Comparison of ENCODE assay signal across 8 cellular contexts in genomic region chr16:77599793-77600415, GRCh38.
A peak's percentile ranks its signal among the peaks of the same experiment; 100 is the strongest.
DNase-seq lines count a peak whose midpoint lies in the region; ATAC-seq and TF ChIP-seq lines count a peak whose summit lies in the region.

No MANE protein-coding gene starts in this region.

- CTCF ChIA-PET in Calu3 (lab: Charles Lee): no interaction called here

- H3K27ac ChIP-seq in breast epithelium: no peak overlapping the region

- no peaks in the 10 kb centered on the region for H3K9me3 Mint-ChIP-seq in Calu3 (ENCODE audit: low read depth, unreplicated experiment)
- H3K9me3 Mint-ChIP-seq in neural crest cell: peaks cover 4% of the 10 kb centered on the region

- H3K4me3 Mint-ChIP-seq in Calu3 (ENCODE audit: low read depth, unreplicated experiment) (no peak overlapping the region), neural crest cell (no peak overlapping the region)

- no peaks in the 10 kb centered on the region for H3K4me1 Mint-ChIP-seq in Calu3 (ENCODE audit: low read depth, unreplicated experiment)
- no peaks in the 10 kb centered on the region for H3K4me1 Mint-ChIP-seq in neural crest cell

- peaks cover 6 to 12% of the 10 kb centered on the region in 2 donors for H3K9me3 ChIP-seq in breast epithelium

- ATAC-seq in GM19467 (IDR thresholded peaks at IDR 0.05; ENCODE audit: unreplicated experiment): peak; percentile 64

- H3K27me3 Mint-ChIP-seq in Calu3 (ENCODE audit: unreplicated experiment): peaks cover 67% of the 10 kb centered on the region
- H3K27me3 Mint-ChIP-seq in neural crest cell (ENCODE audit: low read depth): peaks cover 4% of the 10 kb centered on the region

- no peak overlapping the region for H3K4me3 ChIP-seq in breast epithelium
- no peak overlapping the region for H3K4me3 ChIP-seq in lower leg skin (ENCODE audit: low read depth, poor library complexity, severe bottlenecking)

- TF ChIP-seq POLR2A in breast epithelium (IDR thresholded peaks at IDR 0.05) (no peak), lower leg skin (IDR thresholded peaks at IDR 0.05) (no peak)

- intact Hi-C loops in Calu3 (cut with micrococcal nuclease; ENCODE audit: unreplicated experiment) (loop anchor here (1.0 to 2.0 kb wide), 2 partner anchors 61 to 371 kb away; no protein-coding TSS in a partner anchor), breast epithelium (cut with DNase I; ENCODE audit: low total_unique reads) (no loop called here), lower leg skin (cut with DNase I; ENCODE audit: low total_unique reads) (no loop called here)

- H3K27ac Mint-ChIP-seq in Calu3 (ENCODE audit: unreplicated experiment) (no peak overlapping the region), neural crest cell (ENCODE audit: unreplicated experiment) (no peak overlapping the region)

- no peaks in the 10 kb centered on the region for H3K4me1 ChIP-seq in breast epithelium

- no peaks in the 10 kb centered on the region for H3K36me3 Mint-ChIP-seq in Calu3 (ENCODE audit: insufficient read depth, unreplicated experiment)
- H3K36me3 Mint-ChIP-seq in neural crest cell (ENCODE audit: low read depth): no peaks in the 10 kb centered on the region

- DNase-seq in Calu3: peak; percentile 61
- DNase-seq in NCI-H226: peak; percentile 22
- no peak for DNase-seq in breast epithelium (ENCODE audit: low spot score in 2 of 2)
- DNase-seq in neural crest cell (ENCODE audit: low read depth, low spot score): peak; percentile 28
- DNase-seq in lower leg skin (ENCODE audit: low spot score in 2 of 2): no peak
- no peak for DNase-seq in mesenteric fat pad (ENCODE audit: low spot score)
- DNase-seq in activated gamma-delta T cell (lab: John Stamatoyannopoulos, UW): no peak

- no TSS peak for BruUV-seq in Calu3 (replicated peaks; lab: Mats Ljungman, UMichigan)

- peak; percentile 79 for TF ChIP-seq CTCF in Calu3 (IDR thresholded peaks at IDR 0.05; ENCODE audit: unreplicated experiment)
- TF ChIP-seq CTCF in breast epithelium (IDR thresholded peaks at IDR 0.05): peak in 2 of 3 donors; percentile 29 to 36
- TF ChIP-seq CTCF in neural crest cell (conservative IDR thresholded peaks at IDR 0.05): peak; percentile 82
- no peak for TF ChIP-seq CTCF in lower leg skin (IDR thresholded peaks at IDR 0.05)

- no peaks in the 10 kb centered on the region for H3K27me3 ChIP-seq in breast epithelium

- H3K36me3 ChIP-seq in breast epithelium: no peaks in the 10 kb centered on the region

Comparison
In these comparisons a context has a peak if more than half of its experiments do, and no peak if none do; other contexts are left out.
1. DNase-seq: peak in Calu3 (single experiment), NCI-H226 (single experiment) and neural crest cell (single experiment); none in breast epithelium (0 of 2), lower leg skin (0 of 2), mesenteric fat pad (single experiment) and activated gamma-delta T cell (single experiment).
2. CTCF ChIP-seq: peak in Calu3 (single experiment), breast epithelium (2 of 3) and neural crest cell (single experiment); none in lower leg skin (0 of 3).